Comparison of ENCODE assay signal across 9 cellular contexts in the genomic region with DNA sequence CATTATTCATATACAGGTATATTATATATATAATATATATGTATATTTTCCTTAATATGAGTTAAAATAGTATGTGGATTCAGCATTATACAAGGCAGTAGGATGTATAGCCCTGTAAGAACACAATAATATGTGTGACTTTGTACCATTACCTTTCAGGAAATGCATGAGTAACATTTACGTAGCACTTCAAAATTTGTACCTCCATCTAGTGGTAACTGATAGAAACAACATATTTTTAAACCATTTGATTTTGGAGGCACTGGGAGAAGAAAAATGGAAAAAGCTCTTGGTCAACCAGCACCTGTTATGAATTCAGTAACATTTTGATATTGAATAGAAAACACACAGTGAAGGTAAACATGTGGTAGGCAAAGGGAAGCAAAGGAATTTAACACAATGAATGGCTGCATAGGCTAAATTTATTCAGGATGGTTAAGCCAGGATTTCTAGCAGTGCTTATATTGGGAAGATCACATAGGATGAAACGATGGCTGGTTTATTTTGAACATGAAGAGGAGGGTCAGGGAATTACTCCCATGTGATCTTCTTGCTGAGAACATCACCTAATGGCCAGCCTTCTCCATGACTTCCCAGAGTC.
A peak's percentile ranks its signal among the peaks of the same experiment; 100 is the strongest.
DNase-seq lines count a peak whose midpoint lies in the region; ATAC-seq and TF ChIP-seq lines count a peak whose summit lies in the region.
"Had no signal": no experiment of that assay in that cellular context is flagged by ENCODE, and none has a peak within 500 bp of the region (broad histone marks: within the 10 kb centered on the region; RNA-seq: fewer than 3 reads in every experiment).

No MANE protein-coding gene starts in this region.

- no peaks in the 10 kb centered on the region for H3K9me3 ChIP-seq in gastrocnemius medialis
- H3K9me3 ChIP-seq in ovary, result no peaks in the 10 kb centered on the region

- TF ChIP-seq CTCF in GM10248 (IDR thresholded peaks at IDR 0.05; ENCODE audit: control extremely low read depth, extremely low read depth, low read depth, missing control alignments) (peak; percentile 44), gastrocnemius medialis (IDR thresholded peaks at IDR 0.05 in 4 of 5, conservative IDR thresholded peaks at IDR 0.05 in 1 of 5) (peak; percentile 16 to 59 (median 30)), ovary (IDR thresholded peaks at IDR 0.05) (no peak)

- H3K36me3 ChIP-seq in gastrocnemius medialis, result no peaks in the 10 kb centered on the region
- H3K36me3 ChIP-seq in ovary, result no peaks in the 10 kb centered on the region

- H3K4me3 ChIP-seq in gastrocnemius medialis (no peak overlapping the region), ovary (no peak overlapping the region)
- H3K4me3 ChIP-seq: skin epidermis had no signal

- in situ Hi-C loops in gastrocnemius medialis (cut with MboI; ENCODE audit: low sequenced_read_pairs in 4 of 4), result loop anchor here (5.0 to 25.0 kb wide), 2 partner anchors 562 to 567 kb away; a partner anchor contains a TSS

- H3K27me3 ChIP-seq in gastrocnemius medialis (no peaks in the 10 kb centered on the region), ovary (no peaks in the 10 kb centered on the region)

- 30 to 36% (median 35%) methylated on average over 2 of the region's 2 CpGs for WGBS in ovary, 3 donors

- CTCF ChIA-PET in GM10248 (lab: Yijun Ruan, JAX), result interaction anchor here (1.2 to 4.3 kb wide), 4 partner anchors 9 to 565 kb away, joined by 3 to 30 read pairs (median 6); a partner anchor contains a TSS

- TF ChIP-seq EP300 in ovary (IDR thresholded peaks at IDR 0.05), result no peak

- POLR2A ChIA-PET in GM10248 (lab: Yijun Ruan, JAX), result no interaction called here

- DNase-seq in GM10248 (ENCODE audit: extremely low spot score) (peak; percentile 4), NCI-H748 treated with DMSO at 0.1 percent for 48 hours (lab: John Stamatoyannopoulos, UW) (peak; percentile 6), fibroblast of gingiva (ENCODE audit: low read depth) (peak; percentile 25), gastrocnemius medialis (no peak), ovary (no peak)

- ATAC-seq in HG02852 (IDR thresholded peaks at IDR 0.05; ENCODE audit: unreplicated experiment), result peak; percentile 54
- no peak for ATAC-seq in gastrocnemius medialis
- ATAC-seq in activated CD4-positive, CD25-positive, alpha-beta regulatory T cell treated with anti-CD3 and anti-CD28 coated beads, Interleukin-2, amount 50 U/mL, for 24 hours, result no peak
- no peak for ATAC-seq in GM19397 (IDR thresholded peaks at IDR 0.05; ENCODE audit: unreplicated experiment)

- no peak overlapping the region for H3K27ac ChIP-seq in gastrocnemius medialis
- no peak overlapping the region for H3K27ac ChIP-seq in ovary
- H3K27ac ChIP-seq: skin epidermis had no signal

- H3K4me1 ChIP-seq in gastrocnemius medialis (no peaks in the 10 kb centered on the region), ovary (ENCODE audit: insufficient read depth) (no peaks in the 10 kb centered on the region)

- intact Hi-C loops in gastrocnemius medialis (cut with DNase I; ENCODE audit: low total_unique reads), result loop anchor here (1.0 kb wide), 1 partner anchor 566 kb away; a partner anchor contains a TSS
- intact Hi-C loops in ovary (cut with DNase I), result no loop called here

- TF ChIP-seq POLR2A in gastrocnemius medialis (IDR thresholded peaks at IDR 0.05) (no peak), ovary (IDR thresholded peaks at IDR 0.05) (no peak)

Comparison
In these comparisons a context has a peak if more than half of its experiments do, and no peak if none do; other contexts are left out.
1. DNase-seq: peak in GM10248 (single experiment), NCI-H748 treated with DMSO at 0.1 percent for 48 hours (single experiment) and fibroblast of gingiva (single experiment); none in gastrocnemius medialis (0 of 2) and ovary (0 of 5).
2. CTCF ChIP-seq: peak in GM10248 (single experiment) and gastrocnemius medialis (5 of 5); none in ovary (0 of 3).